9 cellular contexts compared by ENCODE assay signal in genomic region chr9:95044731-95045508, GRCh38.
A peak's percentile ranks its signal among the peaks of the same experiment; 100 is the strongest.
DNase-seq lines count a peak whose midpoint lies in the region; TF ChIP-seq lines count a peak whose summit lies in the region.
"Had no signal": no experiment of that assay in that cellular context is flagged by ENCODE, and none has a peak within 500 bp of the region (broad histone marks: within the 10 kb centered on the region; RNA-seq: fewer than 3 reads in every experiment).

No MANE protein-coding gene starts in this region.

- in situ Hi-C loops in brain microvascular endothelial cell (cut with HindIII; ENCODE audit: low pct_ligation_motif_present, low sequenced_read_pairs), result no loop called here

- no peak overlapping the region for H3K4me3 ChIP-seq in brain microvascular endothelial cell (ENCODE audit: low read depth, low read length)
- peak overlapping the region; percentile 4; the same call in 1 of the 2 replicates for H3K4me3 ChIP-seq in iPS DF 6.9 (ENCODE audit: low read length)
- no peak overlapping the region for H3K4me3 ChIP-seq in trophoblast cell (ENCODE audit: low read depth, low read length)

- peak overlapping the region; percentile 21 for H4K8ac ChIP-seq in trophoblast cell (ENCODE audit: low read depth, low read length)

- no peak overlapping the region for H3K14ac ChIP-seq in trophoblast cell (ENCODE audit: low read length)

- H4K91ac ChIP-seq in trophoblast cell (ENCODE audit: low read depth, low read length), result no peak overlapping the region

- H3K27ac ChIP-seq in brain microvascular endothelial cell (no peak overlapping the region), iPS DF 6.9 (ENCODE audit: low read length) (no peak overlapping the region), trophoblast cell (ENCODE audit: low read depth, low read length) (no peak overlapping the region)

- TF ChIP-seq CTCF in AG09319 (IDR thresholded peaks at IDR 0.05; ENCODE audit: low read depth, low read length) (peak; percentile 48), brain microvascular endothelial cell (IDR thresholded peaks at IDR 0.05; ENCODE audit: low read depth, low read length, missing control alignments) (peak; percentile 70)

- H3K27me3 ChIP-seq in brain microvascular endothelial cell (replicated peaks) (no peaks in the 10 kb centered on the region), iPS DF 6.9 (ENCODE audit: control insufficient read depth, insufficient read depth, low read length) (no peaks in the 10 kb centered on the region; the same call in 1 of the 2 replicates), trophoblast cell (ENCODE audit: insufficient read depth, low read length) (no peaks in the 10 kb centered on the region)

- H2AFZ ChIP-seq in trophoblast cell (ENCODE audit: insufficient read depth, low read length, poor library complexity), result no peak overlapping the region

- peak overlapping the region; percentile 5 for H3K9ac ChIP-seq in trophoblast cell (ENCODE audit: low read length)

- H3K4me1 ChIP-seq in iPS DF 6.9 (ENCODE audit: control insufficient read depth, insufficient read depth, low read length), result 0 out of 2 replicates have a peak, but pooled peaks cover 4% of the 10 kb centered on the region
- peaks cover 12 to 16% of the 10 kb centered on the region in 2 experiments for H3K4me1 ChIP-seq in trophoblast cell (ENCODE audit: control insufficient read depth in 1 of 2, insufficient read depth in 2 of 2, low read length in 2 of 2)

- no CpG with 5 or more reads among the region's 36 CpGs for WGBS in iPS DF 6.9 (ENCODE audit: insufficient coverage, insufficient read length)
- WGBS in trophoblast cell (ENCODE audit: extremely low coverage, insufficient coverage, insufficient read length), result no CpG with 5 or more reads among the region's 36 CpGs

- H3K79me1 ChIP-seq in trophoblast cell (ENCODE audit: low read length), result peaks cover 14% of the 10 kb centered on the region

- DNase-seq in AG09319 (ENCODE audit: extremely low read depth, low read depth) (no peak), brain microvascular endothelial cell (no peak), iPS DF 6.9 (ENCODE audit: low read depth, low spot score) (peak; percentile 78), trophoblast cell (peak; percentile 92 to 96), SK-N-DZ (ENCODE audit: low spot score) (no peak), foreskin melanocyte (no peak), kidney glomerular epithelial cell (lab: John Stamatoyannopoulos, UW) (no peak), OCI-M2 (lab: John Stamatoyannopoulos, UW; ENCODE audit: unreplicated experiment) (no peak)
- DNase-seq: T-cell had no signal

- peak overlapping the region; percentile 0 for H2BK120ac ChIP-seq in trophoblast cell (ENCODE audit: insufficient read depth, low read length, poor library complexity)

- no peak overlapping the region for H2AK5ac ChIP-seq in trophoblast cell (ENCODE audit: low read length)

- no peak overlapping the region for H3K4ac ChIP-seq in trophoblast cell (ENCODE audit: low read depth, low read length)

- H3K36me3 ChIP-seq in brain microvascular endothelial cell (replicated peaks) (peaks cover 17% of the 10 kb centered on the region), iPS DF 6.9 (ENCODE audit: control insufficient read depth, insufficient read depth, low read length) (no peaks in the 10 kb centered on the region), trophoblast cell (ENCODE audit: control insufficient read depth in 1 of 2, insufficient read depth in 2 of 2, low read length in 2 of 2) (peaks cover 2 to 8% of the 10 kb centered on the region in 2 experiments)

- H3K9me3 ChIP-seq in iPS DF 6.9 (ENCODE audit: control insufficient read depth, insufficient read depth, low read length), result no peaks in the 10 kb centered on the region
- H3K9me3 ChIP-seq in trophoblast cell (ENCODE audit: insufficient read depth, low read depth, low read length), result no peaks in the 10 kb centered on the region

- H3K79me2 ChIP-seq in trophoblast cell (ENCODE audit: control insufficient read depth, insufficient read depth, low read length, poor library complexity), result peaks cover 5% of the 10 kb centered on the region

- H3K23ac ChIP-seq in trophoblast cell (ENCODE audit: low read length), result peak overlapping the region; percentile 59

- H4K12ac ChIP-seq in trophoblast cell (ENCODE audit: low read depth, low read length), result no peak overlapping the region

- H2BK5ac ChIP-seq in trophoblast cell (ENCODE audit: low read depth, low read length, poor library complexity), result no peak overlapping the region

- peak overlapping the region; percentile 30 for H3K18ac ChIP-seq in trophoblast cell (ENCODE audit: low read length)

- H3K4me2 ChIP-seq in trophoblast cell (ENCODE audit: low read length), result peak overlapping the region; percentile 56

- peak overlapping the region; percentile 37 for H2BK12ac ChIP-seq in trophoblast cell (ENCODE audit: low read length)

Comparison
In these comparisons a context has a peak if more than half of its experiments do, and no peak if none do; other contexts are left out.
1. DNase-seq: peak in iPS DF 6.9 (single experiment) and trophoblast cell (2 of 2); none in AG09319 (single experiment), brain microvascular endothelial cell (single experiment), SK-N-DZ (single experiment), foreskin melanocyte (single experiment), kidney glomerular epithelial cell (single experiment) and OCI-M2 (single experiment).